Comparison of ENCODE assay signal across 34 cellular contexts in genomic region chr22:31125521-31126117, GRCh38. TPM values are rescaled to one million over a fixed set of nuclear protein-coding genes. Genes with fewer than 3 reads are reported as not detected.
"Had no signal": no experiment of that assay in that cellular context is flagged by ENCODE, and none has a peak within 500 bp of the region (broad histone marks: within the 10 kb centered on the region; RNA-seq: fewer than 3 reads in every experiment).

No MANE protein-coding gene starts in this region.

- DNase-seq: activated B cell treated with CpG ODN at 0.5 μM for 24 hours; activated CD4-positive, alpha-beta memory T cell treated with anti-CD3 and anti-CD28 coated beads, Interleukin-2, amount 10 ng/mL, durations not matched to agents 7 days and 5 days; activated CD4-positive, alpha-beta T cell treated with anti-CD3 and anti-CD28 coated beads for 4 hours; activated CD4-positive, alpha-beta T cell treated with anti-CD3 and anti-CD28 coated beads, Interleukin-2, amount 50 U/mL, for 1 hour; activated CD4-positive, CD25-positive, alpha-beta regulatory T cell treated with anti-CD3 and anti-CD28 coated beads, Interleukin-2, amount 50 U/mL, for 72 hours; activated CD8-positive, alpha-beta memory T cell treated with anti-CD3 and anti-CD28 coated beads for 24 hours; activated CD8-positive, alpha-beta memory T cell treated with anti-CD3 and anti-CD28 coated beads, Interleukin-2, amount 10 ng/mL, durations not matched to agents 7 days and 5 days; activated CD8-positive, alpha-beta memory T cell treated with anti-CD3 and anti-CD28 coated beads, Interleukin-2, amount 50 U/mL, for 48 hours; activated effector memory CD4-positive, alpha-beta T cell treated with anti-CD3 and anti-CD28 coated beads, Interleukin-2, amount 50 U/mL, for 16 hours; activated naive CD4-positive, alpha-beta T cell; activated naive CD4-positive, alpha-beta T cell treated with anti-CD3 and anti-CD28 coated beads, Interleukin-2, amount 50 U/mL, for 16 hours; activated naive CD8-positive, alpha-beta T cell treated with anti-CD3 and anti-CD28 coated beads for 36 hours; activated T-cell treated with anti-CD3 and anti-CD28 coated beads, Interleukin-2, amount 50 U/mL, for 48 hours; amniotic stem cell; brain microvascular endothelial cell; central memory CD4-positive, alpha-beta T cell; Kasumi-1; MG63; NCI-H1048; NCI-H1105 treated with DMSO at 0.1 percent for 48 hours; NCI-H1694; NCI-H345; NCI-H524 treated with DMSO at 0.1 percent for 48 hours; NK-92 treated with Interleukin-12 subunit alpha and Interleukin-12 subunit beta, amount 100 ng/mL, for 24 hours; Right ventricle myocardium superior; SW 1271; T-helper 1 cell; T-helper 2 cell; T-helper 9 cell had no signal

- H3K27me3 ChIP-seq: brain microvascular endothelial cell, MG63 had no signal

- H3K4me3 ChIP-seq: MG63 had no signal

- H3K9me3 ChIP-seq: MG63 had no signal

- H3K27ac ChIP-seq: brain microvascular endothelial cell, VCaP had no signal

- ATAC-seq: activated CD8-positive, alpha-beta memory T cell treated with anti-CD3 and anti-CD28 coated beads, Interleukin-2, amount 10 ng/mL, durations not matched to agents 7 days and 5 days; activated T-helper 17 cell treated with anti-CD3 and anti-CD28 coated beads, Interleukin-2, amount 50 U/mL, for 72 hours had no signal

- H3K36me3 ChIP-seq: brain microvascular endothelial cell, MG63 had no signal

RNA-seq across cellular contexts. Expression of gene INPP5J, which starts 2.9 kb away (rescaled TPM):
- total RNA-seq: activated CD4-positive, alpha-beta memory T cell treated with anti-CD3 and anti-CD28 coated beads, Interleukin-2, amount 10 ng/mL, durations not matched to agents 7 days and 5 days had no signal

RNA-seq across cellular contexts. Expression of gene PLA2G3, which starts 14.7 kb away (rescaled TPM):
- total RNA-seq: activated B cell treated with CpG ODN at 0.5 μM for 24 hours; activated CD4-positive, alpha-beta memory T cell treated with anti-CD3 and anti-CD28 coated beads, Interleukin-2, amount 10 ng/mL, durations not matched to agents 7 days and 5 days; activated CD8-positive, alpha-beta memory T cell treated with anti-CD3 and anti-CD28 coated beads, Interleukin-2, amount 10 ng/mL, durations not matched to agents 7 days and 5 days; activated naive CD8-positive, alpha-beta T cell treated with anti-CD3 and anti-CD28 coated beads for 36 hours; activated T-helper 17 cell treated with anti-CD3 and anti-CD28 coated beads, Interleukin-2, amount 50 U/mL, for 72 hours; aorta; cerebellum; NCI-H460; Right ventricle myocardium superior had no signal
